In the genomic region with DNA sequence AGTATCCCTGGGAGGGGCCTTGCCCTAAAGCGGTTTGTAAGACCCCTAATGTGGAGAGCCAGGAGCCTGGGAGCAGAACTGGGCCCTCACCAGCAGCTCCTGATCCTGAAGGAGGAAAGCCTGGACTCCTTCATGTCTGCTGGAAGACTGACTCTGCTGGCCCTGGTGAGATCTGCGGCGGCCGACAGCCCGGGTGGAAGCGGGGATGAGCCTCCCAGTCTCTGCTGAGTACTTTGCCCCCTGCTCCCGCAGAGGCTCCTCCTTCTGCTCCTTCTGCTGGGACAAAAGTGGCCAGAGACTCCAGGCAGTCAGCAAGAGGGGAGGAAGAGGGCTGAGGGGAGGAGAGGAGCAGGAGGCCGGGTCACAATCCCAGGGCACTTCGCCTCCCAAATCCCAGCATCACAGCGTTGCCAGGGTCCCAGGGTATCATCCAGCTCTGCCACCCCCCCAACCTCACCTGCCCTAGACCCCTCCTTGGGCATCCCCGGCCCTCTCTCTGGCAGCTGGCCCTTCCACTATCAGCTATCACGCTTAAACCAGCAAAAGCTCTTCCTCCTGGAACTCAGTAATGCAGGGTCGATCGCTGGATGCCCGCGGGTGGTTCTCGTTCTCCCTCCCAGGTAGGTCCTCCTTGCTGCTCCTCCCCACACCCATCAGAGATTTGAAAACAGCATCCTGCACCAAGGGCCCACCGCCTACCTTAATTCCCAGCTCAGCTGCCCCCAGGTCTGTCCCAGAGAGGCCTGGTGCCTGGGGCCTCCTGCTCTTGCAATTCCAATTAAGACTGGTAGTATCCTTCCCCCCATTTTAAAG, we compare ENCODE assay signal across 36 cellular contexts. TPM values are rescaled to one million over a fixed set of nuclear protein-coding genes. Genes with fewer than 3 reads are reported as not detected.
DNase-seq lines count a peak whose midpoint lies in the region; ATAC-seq, FAIRE-seq and TF ChIP-seq lines count a peak whose summit lies in the region.
"Had no signal": no experiment of that assay in that cellular context is flagged by ENCODE, and none has a peak within 500 bp of the region (broad histone marks: within the 10 kb centered on the region; RNA-seq: fewer than 3 reads in every experiment).

No MANE protein-coding gene starts in this region.

- H3K9me3 ChIP-seq in HepG2 (ENCODE audit: low read length) = no peaks in the 10 kb centered on the region
- no peaks in the 10 kb centered on the region for H3K9me3 ChIP-seq in right lobe of liver
- no peaks in the 10 kb centered on the region for H3K9me3 ChIP-seq in hepatocyte (ENCODE audit: low read depth)
- H3K9me3 ChIP-seq: adrenal gland, BLaER1, sigmoid colon, SJSA1, tibial artery had no signal

- in situ Hi-C loops in HepG2 (cut with HindIII; ENCODE audit: extremely low pct_ligation_motif_present, low pct_unique_long_range_greater_than_20kb) = no loop called here

- H3K4me3 Mint-ChIP-seq in osteocyte (ENCODE audit: unreplicated experiment) = no peak overlapping the region
- H3K4me3 Mint-ChIP-seq: brain; neural crest cell; stimulated activated naive CD8-positive, alpha-beta T cell treated with anti-CD3 and anti-CD28 coated beads, Interleukin-15, amount 100 ng/mL, for 72 hours had no signal

- no peak overlapping the region for H3K9ac ChIP-seq in HepG2 (ENCODE audit: insufficient read depth, low read depth, low read length)
- H3K9ac ChIP-seq: BLaER1 had no signal

- 36% methylated on average over 2 of the region's 18 CpGs for WGBS in HepG2 (ENCODE audit: low lambda C conversion rate)
- 92% methylated on average over 5 of the region's 18 CpGs for WGBS in right lobe of liver (ENCODE audit: insufficient coverage, low coverage, low lambda C conversion rate, missing lambda C conversion rate)
- WGBS in hepatocyte (ENCODE audit: low lambda C conversion rate, missing lambda C conversion rate) = 82% methylated on average over 18 of the region's 18 CpGs

- intact Hi-C loops in HepG2 (cut with micrococcal nuclease; ENCODE audit: unreplicated experiment) (no loop called here), right lobe of liver (cut with DNase I) (no loop called here)

- POLR2A ChIA-PET in HepG2 (lab: Yijun Ruan, JAX) = no interaction called here

- TF ChIP-seq POLR2A in HepG2 (IDR thresholded peaks at IDR 0.05; ENCODE audit: insufficient read depth in 1 of 2, low read depth in 2 of 2, low read length in 2 of 2) (no peak), right lobe of liver (IDR thresholded peaks at IDR 0.05) (no peak)

- no TSS peak for BruUV-seq in HepG2 (replicated peaks; lab: Mats Ljungman, UMichigan)

- no peak overlapping the region for H2AFZ ChIP-seq in HepG2 (ENCODE audit: low read length)
- H2AFZ ChIP-seq in hepatocyte = no peak overlapping the region

- TF ChIP-seq EP300 in HepG2 (IDR thresholded peaks at IDR 0.05; ENCODE audit: low read depth in 2 of 2, low read length in 2 of 2) (no peak), HepG2 (CRISPR knock-in tag; IDR thresholded peaks at IDR 0.05; ENCODE audit: borderline replicate concordance) (no peak)

- H3K27me3 ChIP-seq in HepG2 (ENCODE audit: control insufficient read depth in 1 of 2, insufficient read depth in 2 of 2, low read length in 2 of 2) (peaks cover 10 to 75% of the 10 kb centered on the region in 2 experiments; a peak in 4 of 5 replicates), right lobe of liver (no peaks in the 10 kb centered on the region), hepatocyte (no peaks in the 10 kb centered on the region)
- H3K27me3 ChIP-seq: adrenal gland, BLaER1, sigmoid colon, SJSA1, tibial artery had no signal

- no peaks in the 10 kb centered on the region for H3K4me1 Mint-ChIP-seq in osteocyte (ENCODE audit: unreplicated experiment)
- H3K4me1 Mint-ChIP-seq: neural crest cell; stimulated activated naive CD8-positive, alpha-beta T cell treated with anti-CD3 and anti-CD28 coated beads, Interleukin-15, amount 100 ng/mL, for 72 hours had no signal

- H3K27ac Mint-ChIP-seq in osteocyte (ENCODE audit: unreplicated experiment) = no peak overlapping the region
- H3K27ac Mint-ChIP-seq: brain had no signal

- TF ChIP-seq CTCF in HepG2 (CRISPR knock-in tag; IDR thresholded peaks at IDR 0.05) (no peak), right lobe of liver (IDR thresholded peaks at IDR 0.05) (no peak), hepatocyte (IDR thresholded peaks at IDR 0.05; ENCODE audit: poor library complexity) (no peak), osteocyte (IDR thresholded peaks at IDR 0.05) (no peak)

- no peak overlapping the region for H3K4me2 ChIP-seq in HepG2 (ENCODE audit: low read depth, low read length)
- H3K4me2 ChIP-seq in hepatocyte = no peak overlapping the region
- H3K4me2 ChIP-seq: BLaER1 had no signal

- H3K27ac ChIP-seq in HepG2 (ENCODE audit: extremely low read length, insufficient read depth, low read length) (no peak overlapping the region), right lobe of liver (no peak overlapping the region), hepatocyte (no peak overlapping the region)
- H3K27ac ChIP-seq: adrenal gland, epithelial cell of prostate, sigmoid colon, SJSA1, tibial artery had no signal

- no peak for ATAC-seq in HepG2
- no peak for ATAC-seq in right lobe of liver
- no peak for ATAC-seq in GM19035 (IDR thresholded peaks at IDR 0.05; ENCODE audit: unreplicated experiment)
- ATAC-seq: stimulated activated naive CD8-positive, alpha-beta T cell treated with anti-CD3 and anti-CD28 coated beads, Interleukin-15, amount 100 ng/mL, for 72 hours had no signal

- no peaks in the 10 kb centered on the region for H3K9me2 ChIP-seq in hepatocyte (replicated peaks; ENCODE audit: insufficient read depth)

- no peaks in the 10 kb centered on the region for H3K9me3 Mint-ChIP-seq in osteocyte (ENCODE audit: unreplicated experiment)
- H3K9me3 Mint-ChIP-seq: brain; neural crest cell; stimulated activated naive CD8-positive, alpha-beta T cell treated with anti-CD3 and anti-CD28 coated beads, Interleukin-15, amount 100 ng/mL, for 72 hours had no signal

- DNase-seq in HepG2 (ENCODE audit: low spot score) = no peak
- no peak for DNase-seq in right lobe of liver
- peak; percentile 47 for DNase-seq in hepatocyte (ENCODE audit: low spot score)
- DNase-seq in osteocyte (ENCODE audit: extremely low spot score, unreplicated experiment) = peak; percentile 75
- no peak for DNase-seq in activated gamma-delta T cell treated with Interleukin-2 at 50 U/mL for 16 hours
- DNase-seq in T1000 (lab: John Stamatoyannopoulos, UW) = no peak
- DNase-seq: activated CD4-positive, alpha-beta T cell treated with anti-CD3 and anti-CD28 coated beads for 1 hour; activated naive CD4-positive, alpha-beta T cell treated with Interleukin-2 at 50 U/mL for 16 hours; DMS79; effector CD4-positive, alpha-beta T cell; GDM1; NCI-H1105; NCI-H1930; NCI-H69; sigmoid colon; stimulated activated CD4-positive, alpha-beta T cell treated with anti-CD3 and anti-CD28 coated beads, Interleukin-15, amount 100 ng/mL, for 24 hours; stimulated activated naive CD8-positive, alpha-beta T cell treated with anti-CD3 and anti-CD28 coated beads, Interleukin-15, amount 100 ng/mL, for 72 hours; T-helper 1 cell had no signal

- FAIRE-seq in HepG2 (lab: Jason Lieb, UNC) = no peak
- FAIRE-seq: GM18507 had no signal

- CTCF ChIA-PET in HepG2 (lab: Yijun Ruan, JAX; ENCODE audit: low intra/inter-chr PET ratio, low total read pairs) = no interaction called here

- no peaks in the 10 kb centered on the region for H3K36me3 Mint-ChIP-seq in osteocyte (ENCODE audit: unreplicated experiment)
- H3K36me3 Mint-ChIP-seq: brain had no signal

- H3K79me2 ChIP-seq in HepG2 (ENCODE audit: insufficient read depth, low read length) (no peaks in the 10 kb centered on the region), hepatocyte (no peaks in the 10 kb centered on the region)

- TF ChIP-seq RAD21 in HepG2 (CRISPR knock-in tag; IDR thresholded peaks at IDR 0.05) = no peak

- H3K27me3 Mint-ChIP-seq in osteocyte (ENCODE audit: unreplicated experiment) = no peaks in the 10 kb centered on the region
- H3K27me3 Mint-ChIP-seq: stimulated activated naive CD8-positive, alpha-beta T cell treated with anti-CD3 and anti-CD28 coated beads, Interleukin-15, amount 100 ng/mL, for 72 hours had no signal

- H3K4me3 ChIP-seq in HepG2 (replicated peaks in 1 of 3; ENCODE audit: insufficient read depth in 1 of 3, low read depth in 2 of 3, low read length in 3 of 3) (no peak overlapping the region), right lobe of liver (no peak overlapping the region), hepatocyte (no peak overlapping the region)
- H3K4me3 ChIP-seq: adrenal gland, BLaER1, sigmoid colon, SJSA1, tibial artery had no signal

- H3K4me1 ChIP-seq in HepG2 (ENCODE audit: insufficient read depth, low read length) = no peaks in the 10 kb centered on the region; the same call in 1 of the 2 replicates
- H3K4me1 ChIP-seq in right lobe of liver = no peaks in the 10 kb centered on the region
- H3K4me1 ChIP-seq in hepatocyte (ENCODE audit: insufficient read depth) = peaks cover 4% of the 10 kb centered on the region
- H3K4me1 ChIP-seq: adrenal gland, sigmoid colon, SJSA1, tibial artery had no signal

- H3K36me3 ChIP-seq in HepG2 (replicated peaks in 1 of 2; ENCODE audit: control insufficient read depth in 1 of 2, insufficient read depth in 2 of 2, low read length in 2 of 2) = no peaks in the 10 kb centered on the region
- no peaks in the 10 kb centered on the region for H3K36me3 ChIP-seq in right lobe of liver
- H3K36me3 ChIP-seq in hepatocyte (replicated peaks; ENCODE audit: insufficient read depth, low read depth) = no peaks in the 10 kb centered on the region
- H3K36me3 ChIP-seq: adrenal gland, BLaER1, sigmoid colon, SJSA1, tibial artery had no signal

- H4K20me1 ChIP-seq in HepG2 (ENCODE audit: insufficient read depth, low read length) (no peaks in the 10 kb centered on the region), hepatocyte (ENCODE audit: insufficient read depth, poor library complexity, severe bottlenecking) (no peaks in the 10 kb centered on the region)
- H4K20me1 ChIP-seq: BLaER1 had no signal

RNA-seq across cellular contexts. Expression of gene TBATA, which starts 7.9 kb away (rescaled TPM):
- total RNA-seq in HepG2 (2016; rRNA removed; fragmentation: Illumina TruSeq; extraction: Trizol) = not detected in 2 replicates
- total RNA-seq in HepG2 (2016; cell fraction: cytosol; rRNA removed; fragmentation: Illumina TruSeq; extraction: Trizol; ENCODE audit: low read depth) = not detected in 2 replicates
- not detected in 2 replicates for total RNA-seq in HepG2 (2016; cell fraction: insoluble cytoplasmic fraction; rRNA removed; fragmentation: Illumina TruSeq; extraction: Trizol)
- not detected in 2 replicates for total RNA-seq in HepG2 (2016; cell fraction: membrane; rRNA removed; fragmentation: Illumina TruSeq; extraction: Trizol)
- total RNA-seq in HepG2 (2016; cell fraction: nucleus; rRNA removed; fragmentation: Illumina TruSeq; extraction: Trizol) = not detected in 2 replicates
- not detected in 2 replicates for polyA plus RNA-seq in HepG2 (2011; rRNA removed)
- polyA plus RNA-seq in HepG2 (2011; cell fraction: cytosol; rRNA removed) = not detected in 2 replicates
- not detected in 2 replicates for polyA plus RNA-seq in HepG2 (2011; cell fraction: nucleus; rRNA removed)
- not detected in 2 replicates for polyA plus RNA-seq in HepG2 (2012)
- polyA plus RNA-seq in HepG2 (2016; cell fraction: cytosol; fragmentation: Illumina TruSeq; extraction: Trizol; ENCODE audit: low read depth) = not detected in 2 replicates
- not detected in 2 replicates for polyA plus RNA-seq in HepG2 (2016; cell fraction: insoluble cytoplasmic fraction; fragmentation: Illumina TruSeq; extraction: Trizol; ENCODE audit: low read depth)
- not detected in 2 replicates for polyA plus RNA-seq in HepG2 (2016; cell fraction: membrane; fragmentation: Illumina TruSeq; extraction: Trizol; ENCODE audit: low read depth)
- not detected in 2 replicates for polyA plus RNA-seq in HepG2 (2016; cell fraction: nucleus; fragmentation: Illumina TruSeq; extraction: Trizol; ENCODE audit: insufficient read depth, low read depth)
- polyA minus RNA-seq in HepG2 (2011; rRNA and poly(A)+ RNA removed; ENCODE audit: low replicate concordance) = not detected in 2 replicates
- polyA minus RNA-seq in HepG2 (2011; cell fraction: cytosol; rRNA and poly(A)+ RNA removed) = not detected in 2 replicates
- not detected in 2 replicates for polyA minus RNA-seq in HepG2 (2011; cell fraction: nucleus; rRNA and poly(A)+ RNA removed)
- total RNA-seq in right lobe of liver = not detected
- total RNA-seq in hepatocyte = not detected in 2 replicates
- polyA plus RNA-seq in hepatocyte = not detected in 2 replicates
- total RNA-seq in osteocyte = not detected in 2 replicates
- total RNA-seq: activated CD8-positive, alpha-beta memory T cell treated with anti-CD3 and anti-CD28 coated beads for 36 hours; adrenal gland; chondrocyte; kidney epithelial cell; lung microvascular endothelial cell; M059J; mucosa of gallbladder; neural crest cell; posterior vena cava; RPMI7951; sigmoid colon; SJSA1 had no signal
- polyA plus RNA-seq: AG04450, sigmoid colon had no signal

RNA-seq across cellular contexts. Expression of gene SGPL1, which starts 38.5 kb away (rescaled TPM):
- total RNA-seq in HepG2 (2016; rRNA removed; fragmentation: Illumina TruSeq; extraction: Trizol) = 19.0 and 25.0 TPM in 2 replicates
- total RNA-seq in HepG2 (2016; cell fraction: cytosol; rRNA removed; fragmentation: Illumina TruSeq; extraction: Trizol; ENCODE audit: low read depth) = 12.3 and 14.8 TPM in 2 replicates
- 14.5 and 23.0 TPM in 2 replicates for total RNA-seq in HepG2 (2016; cell fraction: insoluble cytoplasmic fraction; rRNA removed; fragmentation: Illumina TruSeq; extraction: Trizol)
- 15.7 and 16.0 TPM in 2 replicates for total RNA-seq in HepG2 (2016; cell fraction: membrane; rRNA removed; fragmentation: Illumina TruSeq; extraction: Trizol)
- total RNA-seq in HepG2 (2016; cell fraction: nucleus; rRNA removed; fragmentation: Illumina TruSeq; extraction: Trizol) = 26.9 and 32.2 TPM in 2 replicates
- polyA plus RNA-seq in HepG2 (2011; rRNA removed) = 15.7 and 17.6 TPM in 2 replicates
- polyA plus RNA-seq in HepG2 (2011; cell fraction: cytosol; rRNA removed) = 9.8 and 13.8 TPM in 2 replicates
- 13.8 and 17.5 TPM in 2 replicates for polyA plus RNA-seq in HepG2 (2011; cell fraction: nucleus; rRNA removed)
- 11.1 and 12.6 TPM in 2 replicates for polyA plus RNA-seq in HepG2 (2012)
- polyA plus RNA-seq in HepG2 (2016; cell fraction: cytosol; fragmentation: Illumina TruSeq; extraction: Trizol; ENCODE audit: low read depth) = 2.8 and 3.4 TPM in 2 replicates
- polyA plus RNA-seq in HepG2 (2016; cell fraction: insoluble cytoplasmic fraction; fragmentation: Illumina TruSeq; extraction: Trizol; ENCODE audit: low read depth) = 10.4 TPM in 2 replicates
- 5.2 and 6.0 TPM in 2 replicates for polyA plus RNA-seq in HepG2 (2016; cell fraction: membrane; fragmentation: Illumina TruSeq; extraction: Trizol; ENCODE audit: low read depth)
- 32.2 and 33.8 TPM in 2 replicates for polyA plus RNA-seq in HepG2 (2016; cell fraction: nucleus; fragmentation: Illumina TruSeq; extraction: Trizol; ENCODE audit: insufficient read depth, low read depth)
- polyA minus RNA-seq in HepG2 (2011; rRNA and poly(A)+ RNA removed; ENCODE audit: low replicate concordance) = 32.9 and 47.1 TPM in 2 replicates
- 17.3 and 21.5 TPM in 2 replicates for polyA minus RNA-seq in HepG2 (2011; cell fraction: cytosol; rRNA and poly(A)+ RNA removed)
- polyA minus RNA-seq in HepG2 (2011; cell fraction: nucleus; rRNA and poly(A)+ RNA removed) = 37.6 and 39.2 TPM in 2 replicates
- total RNA-seq in right lobe of liver = 10 to 100 TPM; 33.2 to 50.1 (median 38.0) TPM
- total RNA-seq in hepatocyte = 36.8 and 43.5 TPM in 2 replicates
- polyA plus RNA-seq in hepatocyte = 19.7 and 20.2 TPM in 2 replicates
- 58.1 and 60.3 TPM in 2 replicates for total RNA-seq in osteocyte

Comparison
In these comparisons a context has a peak if more than half of its experiments do, and no peak if none do; other contexts are left out.
1. DNase-seq: peak in hepatocyte (single experiment) and osteocyte (single experiment); none in HepG2 (single experiment), right lobe of liver (0 of 3), activated gamma-delta T cell treated with Interleukin-2 at 50 U/mL for 16 hours (single experiment) and T1000 (single experiment).